In the genomic region with DNA sequence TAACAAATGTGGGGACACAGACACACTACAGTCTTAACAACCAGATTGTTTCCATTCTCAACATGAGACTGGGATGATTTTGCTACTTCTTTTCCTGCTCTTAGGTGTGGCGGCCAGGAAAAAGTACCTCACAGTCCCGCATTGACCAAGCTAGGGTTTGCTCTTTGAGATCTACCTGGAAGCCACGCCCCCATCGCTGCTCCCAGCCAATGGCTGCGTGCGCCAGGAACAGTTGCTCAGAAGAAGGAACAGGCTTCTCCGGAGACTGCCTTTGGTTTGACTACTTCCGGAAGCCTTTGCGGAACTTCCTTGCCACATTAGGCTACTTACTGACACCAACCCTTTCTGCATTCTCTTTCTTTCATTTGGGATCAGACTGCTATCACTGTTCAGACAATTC, we compare ENCODE assay signal across 22 cellular contexts. TPM values are rescaled to one million over a fixed set of nuclear protein-coding genes. Genes with fewer than 3 reads are reported as not detected.
"Had no signal": no experiment of that assay in that cellular context is flagged by ENCODE, and none has a peak within 500 bp of the region (broad histone marks: within the 10 kb centered on the region; RNA-seq: fewer than 3 reads in every experiment).

No MANE protein-coding gene starts in this region.

- H3K36me3 ChIP-seq: MG63, SJSA1 had no signal

- ATAC-seq: HepG2, Right ventricle myocardium inferior had no signal

- H3K9me3 ChIP-seq: MG63, SJSA1 had no signal

- H3K4me3 ChIP-seq: MG63, SJSA1, SK-N-MC had no signal

- H3K27ac ChIP-seq: SJSA1, SK-N-MC had no signal

- H3K27me3 ChIP-seq: SJSA1 had no signal

- DNase-seq: IMR-90, Karpas-422, KG1, MG63, NCI-H1092, NCI-H1105 treated with DMSO at 0.1 percent for 48 hours, NCI-H1417 treated with DMSO at 0.1 percent for 48 hours, NCI-H146, NCI-H1694 treated with DMSO at 0.1 percent for 48 hours, NCI-H1930, NCI-H2081, NCI-H2107, NCI-H2227 treated with DMSO at 0.1 percent for 48 hours, NCI-H524, NCI-H526 treated with DMSO at 0.1 percent for 48 hours, NCI-H748 treated with DMSO at 0.1 percent for 48 hours, SHP77 treated with DMSO at 0.1 percent for 48 hours had no signal

RNA-seq across cellular contexts. Expression of gene PLD5, which starts 44.2 kb away (rescaled TPM):
- total RNA-seq: HepG2, IMR-90, NCI-H460, Right ventricle myocardium inferior, SJSA1 had no signal
- polyA plus RNA-seq: HepG2, IMR-90 had no signal
